9 cellular contexts compared by ENCODE assay signal in genomic region chr1:177800386-177801058, GRCh38.
DNase-seq lines count a peak whose midpoint lies in the region; ATAC-seq and TF ChIP-seq lines count a peak whose summit lies in the region.
"Had no signal": no experiment of that assay in that cellular context is flagged by ENCODE, and none has a peak within 500 bp of the region (broad histone marks: within the 10 kb centered on the region; RNA-seq: fewer than 3 reads in every experiment).

No MANE protein-coding gene starts in this region.

- H3K36me3 ChIP-seq in osteoblast (ENCODE audit: insufficient read depth, low read length) = no peaks in the 10 kb centered on the region
- H3K36me3 ChIP-seq in hepatocyte (replicated peaks; ENCODE audit: insufficient read depth, low read depth) = no peaks in the 10 kb centered on the region

- H3K4me1 ChIP-seq in osteoblast (ENCODE audit: insufficient read depth, low read length) = no peaks in the 10 kb centered on the region
- H3K4me1 ChIP-seq in hepatocyte (ENCODE audit: insufficient read depth) = no peaks in the 10 kb centered on the region

- H3K9me2 ChIP-seq in hepatocyte (replicated peaks; ENCODE audit: insufficient read depth) = no peaks in the 10 kb centered on the region

- no peak overlapping the region for H2AFZ ChIP-seq in osteoblast (ENCODE audit: low read length)
- no peak overlapping the region for H2AFZ ChIP-seq in hepatocyte

- ATAC-seq in GM19023 (IDR thresholded peaks at IDR 0.05; ENCODE audit: unreplicated experiment) = peak; percentile 59
- peak; percentile 67 for ATAC-seq in HG03039 (IDR thresholded peaks at IDR 0.05; ENCODE audit: unreplicated experiment)

- H3K27me3 ChIP-seq in osteoblast (ENCODE audit: insufficient read depth, low read length) (no peaks in the 10 kb centered on the region), hepatocyte (no peaks in the 10 kb centered on the region)

- H3K27ac ChIP-seq in osteoblast (ENCODE audit: low read depth, low read length) (no peak overlapping the region), hepatocyte (no peak overlapping the region)

- H3K4me2 ChIP-seq in osteoblast (ENCODE audit: insufficient read depth, low read length) = no peak overlapping the region
- H3K4me2 ChIP-seq in hepatocyte = no peak overlapping the region

- 68% methylated on average over 1 of the region's 1 CpG for WGBS in hepatocyte (ENCODE audit: low lambda C conversion rate, missing lambda C conversion rate)

- DNase-seq in NCI-H748 treated with DMSO at 0.1 percent for 48 hours (lab: John Stamatoyannopoulos, UW) (peak; percentile 2), osteoblast (ENCODE audit: insufficient read length, low spot score, missing footprints) (peak; percentile 26), hepatocyte (ENCODE audit: low spot score) (no peak), NCI-H1436 (lab: John Stamatoyannopoulos, UW) (no peak), cortex of kidney (lab: John Stamatoyannopoulos, UW) (no peak)
- DNase-seq in effector CD4-positive, alpha-beta T cell = no peak
- DNase-seq: naive B cell had no signal

- no peaks in the 10 kb centered on the region for H4K20me1 ChIP-seq in osteoblast (ENCODE audit: insufficient read depth, low read length)
- H4K20me1 ChIP-seq in hepatocyte (ENCODE audit: insufficient read depth, poor library complexity, severe bottlenecking) = no peaks in the 10 kb centered on the region

- H3K4me3 ChIP-seq in osteoblast (ENCODE audit: insufficient read depth, low read length) (no peak overlapping the region), hepatocyte (no peak overlapping the region)

- no peaks in the 10 kb centered on the region for H3K79me2 ChIP-seq in osteoblast (ENCODE audit: insufficient read depth, low read length)
- H3K79me2 ChIP-seq in hepatocyte = no peaks in the 10 kb centered on the region

- H3K9me3 ChIP-seq in osteoblast (ENCODE audit: low read depth, low read length) = no peaks in the 10 kb centered on the region
- H3K9me3 ChIP-seq in hepatocyte (ENCODE audit: low read depth) = no peaks in the 10 kb centered on the region

- TF ChIP-seq CTCF in osteoblast (IDR thresholded peaks at IDR 0.05; ENCODE audit: extremely low read depth, low read depth, low read length) (no peak), hepatocyte (IDR thresholded peaks at IDR 0.05; ENCODE audit: poor library complexity) (no peak)

Comparison
In these comparisons a context has a peak if more than half of its experiments do, and no peak if none do; other contexts are left out.
1. DNase-seq: peak in NCI-H748 treated with DMSO at 0.1 percent for 48 hours (single experiment) and osteoblast (single experiment); none in hepatocyte (single experiment), NCI-H1436 (single experiment), effector CD4-positive, alpha-beta T cell (single experiment) and cortex of kidney (single experiment).